In genomic region chr3:57756022-57756527, GRCh38 we compare ENCODE assay signal across 8 cellular contexts. TPM values are rescaled to one million over a fixed set of nuclear protein-coding genes. Genes with fewer than 3 reads are reported as not detected.
DNase-seq lines count a peak whose midpoint lies in the region; FAIRE-seq and TF ChIP-seq lines count a peak whose summit lies in the region.

Gene SLMAP, plus strand, starts transcription at chr3:57756309. Its CDS starts 1,343 bp downstream, at chr3:57757652.

- DNase-seq in GM03348 (ENCODE audit: low spot score), result peak; percentile 96
- DNase-seq in HFF-Myc (ENCODE audit: extremely low read depth, low read depth), result peak; percentile 90
- DNase-seq in NAMALWA (ENCODE audit: low spot score), result peak; percentile 93
- peak; percentile 95 for DNase-seq in SK-N-DZ (ENCODE audit: low spot score)
- peak; percentile 99 for DNase-seq in activated naive CD4-positive, alpha-beta T cell treated with anti-CD3 and anti-CD28 coated beads for 36 hours
- peak; percentile 91 to 96 for DNase-seq in frontal cortex (ENCODE audit: low spot score in 2 of 2)
- peak; percentile 90 for DNase-seq in neuronal stem cell (ENCODE audit: low spot score)

- H3K9ac ChIP-seq in neuronal stem cell (ENCODE audit: low read depth, low read length, poor library complexity), result peak within 1 kb of the TSS; percentile 100

- peaks cover 22% of the 10 kb centered on the region for H3K36me3 Mint-ChIP-seq in activated naive CD4-positive, alpha-beta T cell treated with anti-CD3 and anti-CD28 coated beads for 36 hours (ENCODE audit: low read depth)

- H3K4me3 ChIP-seq in HFF-Myc (replicated peaks; ENCODE audit: low read depth, low read length), result peak within 1 kb of the TSS; percentile 85
- H3K4me3 ChIP-seq in neuronal stem cell (ENCODE audit: low read length in 2 of 2), result peak within 1 kb of the TSS; percentile 81 to 93

- intact Hi-C loops in activated naive CD4-positive, alpha-beta T cell treated with anti-CD3 and anti-CD28 coated beads for 36 hours (cut with micrococcal nuclease), result loop anchor here (1.0 to 5.0 kb wide), 8 partner anchors 32 to 550 kb away; partner anchors contain the start of genes APPL1, ARF4, HTD2 and PDE12

- no peak within 1 kb of the TSS for H4K8ac ChIP-seq in neuronal stem cell (ENCODE audit: low read depth, low read length)

- peak within 1 kb of the TSS; percentile 79 for H4K91ac ChIP-seq in neuronal stem cell (ENCODE audit: low read depth, low read length, poor library complexity)

- WGBS in neuronal stem cell (ENCODE audit: extremely low coverage in 2 of 2, insufficient read length in 2 of 2, insufficient replicate concordance in 1 of 2), 2 donors, result no CpG with 5 or more reads among the region's 41 CpGs

- CTCF ChIA-PET in activated naive CD4-positive, alpha-beta T cell treated with anti-CD3 and anti-CD28 coated beads for 36 hours (lab: Charles Lee), result interaction anchor here (0.7 to 1.4 kb wide), 3 partner anchors 63 to 160 kb away, joined by 3 to 4 read pairs (median 3); partner anchors contain the start of genes ARF4 and DENND6A

- H2BK5ac ChIP-seq in neuronal stem cell (ENCODE audit: low read length), result peak within 1 kb of the TSS; percentile 75

- no peak within 1 kb of the TSS for H2BK12ac ChIP-seq in neuronal stem cell (ENCODE audit: low read length)

- peaks cover 17% of the 10 kb centered on the region for H3K79me1 ChIP-seq in neuronal stem cell (ENCODE audit: low read depth, low read length)

- peak within 1 kb of the TSS; percentile 74 for H2AK5ac ChIP-seq in neuronal stem cell (ENCODE audit: low read depth, low read length)

- H3K14ac ChIP-seq in neuronal stem cell (ENCODE audit: low read length), result peak within 1 kb of the TSS; percentile 99

- H3K27me3 ChIP-seq in neuronal stem cell (ENCODE audit: control insufficient read depth in 3 of 3, insufficient read depth in 3 of 3, low read depth in 1 of 3, low read length in 3 of 3), result no peaks in the 10 kb centered on the region

- H2BK120ac ChIP-seq in neuronal stem cell (ENCODE audit: low read depth, low read length), result no peak within 1 kb of the TSS

- peak within 1 kb of the TSS; percentile 92 for H3K27ac Mint-ChIP-seq in activated naive CD4-positive, alpha-beta T cell treated with anti-CD3 and anti-CD28 coated beads for 36 hours

- no peak for FAIRE-seq in frontal cortex (lab: Jason Lieb, UNC)

- peak within 1 kb of the TSS; percentile 92 for H2AFZ ChIP-seq in neuronal stem cell (ENCODE audit: low read length)

- peaks cover 0 to 12% of the 10 kb centered on the region in 2 donors for H3K4me1 ChIP-seq in neuronal stem cell (ENCODE audit: control insufficient read depth in 2 of 2, insufficient read depth in 1 of 2, low read depth in 1 of 2, low read length in 2 of 2)

- peak within 1 kb of the TSS; percentile 100 for H3K23ac ChIP-seq in neuronal stem cell (ENCODE audit: low read depth, low read length, poor library complexity)

- peak within 1 kb of the TSS; percentile 98 for H3K4me3 Mint-ChIP-seq in activated naive CD4-positive, alpha-beta T cell treated with anti-CD3 and anti-CD28 coated beads for 36 hours

- TF ChIP-seq CTCF in HFF-Myc (IDR thresholded peaks at IDR 0.05; ENCODE audit: low read depth, low read length, missing control alignments) (no peak), subcutaneous adipose tissue (IDR thresholded peaks at IDR 0.05; ENCODE audit: low read depth) (no peak)

- no peaks in the 10 kb centered on the region for H3K9me3 Mint-ChIP-seq in activated naive CD4-positive, alpha-beta T cell treated with anti-CD3 and anti-CD28 coated beads for 36 hours

- peak within 1 kb of the TSS; percentile 91 for H3K4me2 ChIP-seq in neuronal stem cell (ENCODE audit: insufficient read depth, low read length, poor library complexity, severe bottlenecking)

- H3K9me3 ChIP-seq in neuronal stem cell (replicated peaks in 1 of 2; ENCODE audit: control insufficient read depth in 2 of 2, insufficient read depth in 1 of 2, low read depth in 1 of 2, low read length in 2 of 2), result no peaks in the 10 kb centered on the region

- no peaks in the 10 kb centered on the region for H3K27me3 Mint-ChIP-seq in activated naive CD4-positive, alpha-beta T cell treated with anti-CD3 and anti-CD28 coated beads for 36 hours (ENCODE audit: low read depth)

- H3K18ac ChIP-seq in neuronal stem cell (ENCODE audit: low read length), result peak within 1 kb of the TSS; percentile 99

- H3K4me1 Mint-ChIP-seq in activated naive CD4-positive, alpha-beta T cell treated with anti-CD3 and anti-CD28 coated beads for 36 hours (ENCODE audit: low read depth), result peaks cover 37% of the 10 kb centered on the region

- no peak within 1 kb of the TSS for H3K4ac ChIP-seq in neuronal stem cell (ENCODE audit: low read length)

- peak within 1 kb of the TSS; percentile 96 for H2BK15ac ChIP-seq in neuronal stem cell (ENCODE audit: low read length)

- H3K36me3 ChIP-seq in neuronal stem cell (replicated peaks in 1 of 2; ENCODE audit: control insufficient read depth in 2 of 2, insufficient read depth in 2 of 2, low read length in 2 of 2), result peaks cover 2 to 33% of the 10 kb centered on the region in 2 donors

- peak within 1 kb of the TSS; percentile 59 for H3K27ac ChIP-seq in neuronal stem cell (replicated peaks; ENCODE audit: low read length)

RNA-seq across cellular contexts. Expression of gene SLMAP, which starts in this region (rescaled TPM):
- polyA plus RNA-seq in SK-N-DZ (2014; cell fraction: cytosol; rRNA removed), result 20.1 and 26.6 TPM in 2 replicates
- 15.9 and 21.9 TPM in 2 replicates for polyA plus RNA-seq in SK-N-DZ (2014; cell fraction: nucleus; rRNA removed)
- total RNA-seq in activated naive CD4-positive, alpha-beta T cell treated with anti-CD3 and anti-CD28 coated beads for 36 hours, result 10 to 100 TPM; 35.1 TPM
- 60.7 TPM for total RNA-seq in frontal cortex
- 22.4 TPM for polyA plus RNA-seq in neuronal stem cell (2013, experiment 1 of 2)
- 24.4 TPM for polyA plus RNA-seq in neuronal stem cell (2013, experiment 2 of 2)
- 10 to 100 TPM; 42.2 to 66.1 (median 54.2) TPM for total RNA-seq in subcutaneous adipose tissue

Comparison
In these comparisons a context has a peak if more than half of its experiments do, and no peak if none do; other contexts are left out.
1. Peak in every context shown above with its lines: DNase-seq, H3K4me3 ChIP-seq and H3K27ac ChIP-seq.